8 cellular contexts compared by ENCODE assay signal in the genomic region with DNA sequence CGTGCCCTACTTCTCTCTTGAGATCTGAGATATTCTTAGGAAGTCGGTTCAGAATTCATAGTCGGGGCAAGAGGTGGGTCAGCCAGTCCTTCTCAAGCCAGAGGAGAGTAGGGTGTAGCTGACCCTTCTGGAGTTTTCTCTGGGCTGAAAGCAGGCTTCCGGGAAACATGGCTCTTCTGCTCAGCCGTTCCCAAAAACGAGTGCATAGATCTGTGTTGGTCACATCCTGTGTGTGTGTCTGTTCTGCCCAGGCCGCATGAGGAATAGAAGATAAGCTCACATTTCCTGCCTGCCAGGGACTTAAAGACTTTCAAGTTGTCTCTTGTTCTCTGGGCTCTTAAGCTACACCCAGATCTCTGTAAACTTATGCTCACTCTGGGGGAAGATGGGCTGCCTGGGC.
DNase-seq lines count a peak whose midpoint lies in the region; ATAC-seq and TF ChIP-seq lines count a peak whose summit lies in the region.

No MANE protein-coding gene starts in this region.

- no peak overlapping the region for H3K4me3 Mint-ChIP-seq in nephron progenitor cell

- H3K36me3 Mint-ChIP-seq in nephron progenitor cell (ENCODE audit: low read depth), result no peaks in the 10 kb centered on the region

- peak overlapping the region; percentile 12 for H3K27ac Mint-ChIP-seq in nephron progenitor cell

- peaks cover 3% of the 10 kb centered on the region for H3K27me3 Mint-ChIP-seq in nephron progenitor cell (ENCODE audit: low read depth, poor library complexity)

- ATAC-seq in omental fat pad (ENCODE audit: low FRiP score) (no peak), HG02852 (IDR thresholded peaks at IDR 0.05; ENCODE audit: unreplicated experiment) (no peak)

- no peaks in the 10 kb centered on the region for H3K9me3 Mint-ChIP-seq in nephron progenitor cell

- peaks cover 24% of the 10 kb centered on the region for H3K4me1 Mint-ChIP-seq in nephron progenitor cell

- DNase-seq in ELR (ENCODE audit: low read depth), result peak; percentile 42
- DNase-seq in RPMI7951 (ENCODE audit: low read depth), result peak; percentile 27
- DNase-seq in central memory CD4-positive, alpha-beta T cell, result peak; percentile 63
- DNase-seq in nephron progenitor cell, result no peak
- DNase-seq in omental fat pad (ENCODE audit: low spot score), result no peak
- DNase-seq in DMS79 treated with DMSO at 0.1 percent for 48 hours (lab: John Stamatoyannopoulos, UW), result no peak
- DNase-seq in GM19240 (ENCODE audit: insufficient read length, low spot score), result no peak

- TF ChIP-seq CTCF in nephron progenitor cell (IDR thresholded peaks at IDR 0.05) (no peak), omental fat pad (IDR thresholded peaks at IDR 0.05) (no peak)

Comparison
In these comparisons a context has a peak if more than half of its experiments do, and no peak if none do; other contexts are left out.
1. DNase-seq: peak in ELR (single experiment), RPMI7951 (single experiment) and central memory CD4-positive, alpha-beta T cell (single experiment); none in nephron progenitor cell (single experiment), omental fat pad (single experiment), DMS79 treated with DMSO at 0.1 percent for 48 hours (single experiment) and GM19240 (single experiment).